In the genomic region with DNA sequence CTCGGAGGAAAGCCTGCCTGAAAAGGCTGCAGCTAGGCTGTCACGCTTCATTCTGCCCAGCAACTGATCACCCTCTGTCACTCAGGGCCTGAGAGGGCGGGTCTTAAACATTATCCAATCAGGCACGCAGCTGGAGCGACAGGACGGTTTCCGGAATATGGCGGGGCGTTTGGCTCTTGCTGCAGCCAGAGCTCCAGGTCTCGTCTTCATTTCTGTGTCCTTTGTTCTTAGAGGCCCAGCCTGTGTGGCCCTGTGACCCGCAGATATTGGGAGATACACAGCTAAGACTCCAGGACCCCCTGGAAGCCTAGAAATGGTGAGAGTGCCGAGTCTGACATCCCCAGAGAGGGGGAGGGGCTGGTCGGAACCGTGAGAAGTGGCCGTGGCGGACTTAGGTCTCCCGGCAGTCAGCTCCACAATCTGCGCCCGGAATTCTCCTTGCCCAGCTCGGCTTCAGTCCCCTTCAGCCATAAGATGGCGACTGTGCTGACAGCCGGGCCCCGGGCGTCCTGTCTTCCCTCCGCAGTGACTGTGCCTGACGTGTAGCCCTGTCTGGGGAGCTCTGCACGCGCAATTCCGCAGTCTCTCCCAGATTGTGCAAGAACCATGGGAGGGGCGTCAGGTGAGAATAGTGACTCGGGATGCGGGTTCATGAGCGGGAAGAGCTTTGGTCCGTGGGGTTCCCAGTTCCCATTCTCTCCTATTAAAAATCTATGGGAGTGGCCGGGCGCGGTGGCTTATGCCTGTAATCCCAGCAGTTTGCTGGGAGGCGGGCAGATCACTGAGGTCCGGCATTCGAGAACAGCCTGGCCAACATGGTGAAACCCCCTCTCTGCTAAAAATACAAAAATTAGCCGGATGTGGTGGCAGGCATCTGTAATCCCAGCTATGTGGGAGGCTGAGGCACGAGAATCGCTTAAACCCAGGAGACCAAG, we compare ENCODE assay signal across 8 cellular contexts. TPM values are rescaled to one million over a fixed set of nuclear protein-coding genes. Genes with fewer than 3 reads are reported as not detected.
DNase-seq lines count a peak whose midpoint lies in the region; ATAC-seq and TF ChIP-seq lines count a peak whose summit lies in the region.

A gene (plus strand): TSS at position 144 of the 935 bp plus-strand sequence. CDS start 170 bp downstream, at position 314.

- H3K27ac ChIP-seq in ovary (peak within 1 kb of the TSS; percentile 86 to 89), thymus (ENCODE audit: low read depth) (peak within 1 kb of the TSS; percentile 90)

- H3K27me3 ChIP-seq in ovary (no peaks in the 10 kb centered on the region), thymus (ENCODE audit: control insufficient read depth, insufficient read depth) (no peaks in the 10 kb centered on the region)

- intact Hi-C loops in Right ventricle myocardium superior (cut with DNase I), result no loop called here
- intact Hi-C loops in ovary (cut with DNase I), result no loop called here

- TF ChIP-seq EP300 in ovary (IDR thresholded peaks at IDR 0.05), result peak; percentile 39

- TF ChIP-seq POLR2A in ovary (IDR thresholded peaks at IDR 0.05), result peak; percentile 93

- H3K4me1 ChIP-seq in ovary (ENCODE audit: insufficient read depth) (peaks cover 10% of the 10 kb centered on the region), thymus (ENCODE audit: control insufficient read depth, insufficient read depth, low read length) (peaks cover 5% of the 10 kb centered on the region)

- no peak for TF ChIP-seq CTCF in ovary (IDR thresholded peaks at IDR 0.05)

- H3K9me3 ChIP-seq in ovary (no peaks in the 10 kb centered on the region), thymus (ENCODE audit: control insufficient read depth) (no peaks in the 10 kb centered on the region)

- H3K36me3 ChIP-seq in ovary (no peaks in the 10 kb centered on the region), thymus (ENCODE audit: control insufficient read depth, insufficient read depth) (peaks cover 4% of the 10 kb centered on the region)

- DNase-seq in NCI-H1092 treated with DMSO at 0.1 percent for 48 hours (lab: John Stamatoyannopoulos, UW) (peak; percentile 89), SKM-1 treated with dmso at 0.1 percent for 144 hours (lab: John Stamatoyannopoulos, UW; ENCODE audit: unreplicated experiment) (peak; percentile 93), Right ventricle myocardium superior (peak; percentile 94), ovary (peak; percentile 87 to 94 (median 90))
- DNase-seq in activated naive CD8-positive, alpha-beta T cell treated with anti-CD3 and anti-CD28 coated beads, Interleukin-2, amount 50 U/mL, for 16 hours (ENCODE audit: low read depth, low spot score), result peak; percentile 86

- whole genome bisulfite sequencing in ovary, 3 donors, result 1% methylated on average over 38 to 43 of the region's 43 CpGs
- 2% methylated on average over 43 of the region's 43 CpGs for WGBS in thymus

- ATAC-seq in HG02610 (IDR thresholded peaks at IDR 0.05; ENCODE audit: unreplicated experiment) (peak; percentile 100), Right ventricle myocardium superior (ENCODE audit: poor library complexity) (peak; percentile 100)

- H3K4me3 ChIP-seq in GM08714 (ENCODE audit: low read length), result peak within 1 kb of the TSS; percentile 87
- H3K4me3 ChIP-seq in ovary, result peak within 1 kb of the TSS; percentile 56
- H3K4me3 ChIP-seq in thymus (ENCODE audit: low read length), result peak within 1 kb of the TSS; percentile 91

RNA-seq across cellular contexts. Expression of the gene that starts here (rescaled TPM):
- total RNA-seq in Right ventricle myocardium superior (6.4 TPM), ovary (10 to 100 TPM; 12.3 to 22.8 (median 18.4) TPM)
- polyA plus RNA-seq in ovary (10 to 100 TPM; 10.9 to 12.8 TPM), thymus (11.2 TPM)

Comparison
In these comparisons a context has a peak if more than half of its experiments do, and no peak if none do; other contexts are left out.
1. Peak in every context shown above with its lines: DNase-seq, ATAC-seq, H3K4me3 ChIP-seq and H3K27ac ChIP-seq.